In the genomic region with DNA sequence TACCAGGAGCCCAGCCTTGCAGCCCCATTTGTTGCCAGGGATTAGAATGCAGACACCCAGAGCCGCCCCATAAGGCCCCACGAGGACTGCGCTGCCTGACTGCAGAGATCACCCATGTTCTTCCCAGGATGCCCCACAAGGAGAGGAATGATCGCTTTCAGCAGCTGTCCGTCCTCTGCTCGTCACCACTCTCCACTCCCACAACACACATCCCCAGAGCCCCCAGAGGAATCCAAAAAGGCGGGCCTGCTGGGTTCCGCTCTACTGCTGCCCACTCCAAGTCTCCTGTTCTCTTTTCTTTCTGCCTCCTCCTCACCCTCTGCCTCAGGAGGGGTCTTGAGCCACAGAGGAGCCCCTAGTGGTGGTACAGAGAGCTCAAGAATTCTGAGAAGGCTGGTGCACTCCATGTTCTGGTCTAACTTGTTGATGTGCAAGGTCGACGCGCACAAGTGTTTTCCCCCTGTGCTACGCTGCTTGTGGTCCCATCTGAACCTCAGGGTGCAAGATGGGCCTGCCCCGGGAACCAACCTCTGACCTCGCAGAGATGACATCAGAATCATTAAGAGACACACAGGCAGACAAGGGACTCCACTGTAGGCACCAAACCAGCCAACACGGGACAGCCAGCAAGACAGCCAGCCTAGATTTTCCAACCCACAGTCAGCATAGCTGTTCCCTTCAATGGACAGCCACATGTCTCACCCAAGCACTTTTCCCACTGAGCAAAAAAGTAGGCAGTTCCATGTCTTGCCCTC, we compare ENCODE assay signal across 1 cellular context.
TF ChIP-seq lines count a peak whose summit lies in the region.

No MANE protein-coding gene starts in this region.

TF ChIP-seq in endothelial cell of umbilical vein, 7 proteins besides CTCF, POLR2A, EP300 and RAD21:
- TF ChIP-seq FOS (IDR thresholded peaks at IDR 0.05; ENCODE audit: borderline replicate concordance, insufficient read depth, low read length) (no peak), POLR2AphosphoS5 (IDR thresholded peaks at IDR 0.05; ENCODE audit: insufficient read depth, low read depth, low read length) (no peak), JUN (IDR thresholded peaks at IDR 0.05; ENCODE audit: borderline replicate concordance, insufficient read depth, insufficient read length, low read depth) (no peak), MYC (IDR thresholded peaks at IDR 0.05; ENCODE audit: low read depth, low read length) (no peak), MAX (IDR thresholded peaks at IDR 0.05; ENCODE audit: insufficient read depth, insufficient read length) (no peak), GATA2 (IDR thresholded peaks at IDR 0.05; ENCODE audit: insufficient read depth, insufficient read length, low read depth, low read length) (no peak), EZH2 (IDR thresholded peaks at IDR 0.05; ENCODE audit: borderline replicate concordance, low read depth, low read length, severe bottlenecking) (no peak)
TF ChIP-seq in endothelial cell of umbilical vein: peak in this region for 0.
